Comparison of ENCODE assay signal across 11 cellular contexts in the genomic region with DNA sequence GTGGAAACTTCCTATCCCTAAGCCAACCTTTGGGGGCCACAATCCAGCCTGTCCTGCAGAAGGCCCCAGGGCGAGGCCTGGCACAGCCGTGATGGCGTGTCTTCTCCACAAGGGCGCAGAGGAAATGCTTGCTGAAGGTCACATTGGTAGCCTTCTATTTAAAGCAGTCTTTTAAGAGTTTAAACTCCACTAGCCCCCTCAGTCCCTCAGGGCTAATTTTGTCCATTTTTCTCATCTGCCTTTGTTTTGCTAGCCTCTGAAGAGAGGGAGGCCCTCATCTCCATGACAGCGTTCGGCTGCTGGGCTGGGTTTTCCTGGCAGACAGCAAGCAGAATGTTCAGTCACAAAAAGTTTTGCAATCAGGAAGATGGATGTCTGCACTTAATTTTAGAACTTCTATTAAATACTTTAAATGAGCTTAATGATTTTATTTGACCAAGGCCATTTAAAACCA. TPM values are rescaled to one million over a fixed set of nuclear protein-coding genes. Genes with fewer than 3 reads are reported as not detected.
A peak's percentile ranks its signal among the peaks of the same experiment; 100 is the strongest.
DNase-seq lines count a peak whose midpoint lies in the region; ATAC-seq and TF ChIP-seq lines count a peak whose summit lies in the region.
"Had no signal": no experiment of that assay in that cellular context is flagged by ENCODE, and none has a peak within 500 bp of the region (broad histone marks: within the 10 kb centered on the region; RNA-seq: fewer than 3 reads in every experiment).

No MANE protein-coding gene starts in this region.

- peak overlapping the region; percentile 10 for H3K9ac ChIP-seq in smooth muscle cell (ENCODE audit: low read depth)

- H3K4me1 ChIP-seq in HAP-1, result peaks cover 5% of the 10 kb centered on the region; the same call in 1 of the 2 replicates
- H3K4me1 ChIP-seq in left lung, result peaks cover 13 to 16% of the 10 kb centered on the region in 2 donors
- peaks cover 51% of the 10 kb centered on the region for H3K4me1 ChIP-seq in smooth muscle cell (ENCODE audit: low read depth)

- peak overlapping the region; percentile 47 for H2AFZ ChIP-seq in smooth muscle cell (ENCODE audit: low read depth)

- ATAC-seq in left lung (peak; percentile 75), HG03135 (IDR thresholded peaks at IDR 0.05; ENCODE audit: unreplicated experiment) (no peak), GM18907 (IDR thresholded peaks at IDR 0.05; ENCODE audit: unreplicated experiment) (no peak)

- H3K36me3 ChIP-seq in HAP-1 (replicated peaks) (no peaks in the 10 kb centered on the region), left lung (no peaks in the 10 kb centered on the region), smooth muscle cell (ENCODE audit: low read depth) (no peaks in the 10 kb centered on the region)

- DNase-seq in HAP-1 (ENCODE audit: low spot score in 2 of 2) (peak; percentile 12 to 38), dorsolateral prefrontal cortex (peak in 6 of 10 donors; percentile 24 to 69 (median 56)), left lung (peak in 1 of 2 donors; percentile 48), smooth muscle cell (lab: John Stamatoyannopoulos, UW; ENCODE audit: unreplicated experiment) (no peak), NCI-H2171 treated with DMSO at 0.1 percent for 48 hours (lab: John Stamatoyannopoulos, UW) (no peak)
- no peak for DNase-seq in stimulated activated CD4-positive, alpha-beta T cell treated with anti-CD3 and anti-CD28 coated beads, Interleukin-4, amount 100 ng/mL, for 24 hours
- DNase-seq: activated CD4-positive, alpha-beta T cell treated with anti-CD3 and anti-CD28 coated beads, Interleukin-2, amount 10 ng/mL, durations not matched to agents 7 days and 5 days; effector CD8-positive, alpha-beta T cell had no signal

- peak overlapping the region; percentile 63 for H3K4me2 ChIP-seq in smooth muscle cell

- in situ Hi-C loops in HAP-1 (cut with MboI; ENCODE audit: low sequenced_read_pairs), result no loop called here

- no peak overlapping the region for H3K4me3 ChIP-seq in HAP-1
- H3K4me3 ChIP-seq in dorsolateral prefrontal cortex, result no peak overlapping the region
- H3K4me3 ChIP-seq in left lung, result no peak overlapping the region
- H3K4me3 ChIP-seq in smooth muscle cell, result no peak overlapping the region

- H3K9me3 ChIP-seq in HAP-1, result no peaks in the 10 kb centered on the region; the same call in 1 of the 2 replicates
- no peaks in the 10 kb centered on the region for H3K9me3 ChIP-seq in left lung
- no peaks in the 10 kb centered on the region for H3K9me3 ChIP-seq in smooth muscle cell (replicated peaks; ENCODE audit: low read depth)

- H3F3A ChIP-seq in smooth muscle cell (ENCODE audit: low read depth), result peaks cover 24% of the 10 kb centered on the region

- H3K27me3 ChIP-seq in HAP-1 (ENCODE audit: low read depth) (no peaks in the 10 kb centered on the region), dorsolateral prefrontal cortex (no peaks in the 10 kb centered on the region), left lung (no peaks in the 10 kb centered on the region), smooth muscle cell (ENCODE audit: low read depth) (no peaks in the 10 kb centered on the region)

- intact Hi-C loops in dorsolateral prefrontal cortex (cut with DNase I) (no loop called here), left lung (cut with DNase I) (no loop called here)

- H3K27ac ChIP-seq in dorsolateral prefrontal cortex (peak overlapping the region in 55 of 59 donors; percentile 26 to 90 (median 76)), left lung (peak overlapping the region; percentile 66 to 71), smooth muscle cell (ENCODE audit: low read depth) (peak overlapping the region; percentile 97)
- H3K27ac ChIP-seq: HL-60 had no signal

- TF ChIP-seq CTCF in dorsolateral prefrontal cortex (IDR thresholded peaks at IDR 0.05 in 54 of 56, conservative IDR thresholded peaks at IDR 0.05 in 2 of 56; ENCODE audit: low read depth in 1 of 56, partially characterized antibody in 56 of 56) (peak in 6 of 56 donors; percentile 7 to 21 (median 14)), left lung (IDR thresholded peaks at IDR 0.05) (no peak), smooth muscle cell (IDR thresholded peaks at IDR 0.05; ENCODE audit: borderline replicate concordance, insufficient read depth, poor library complexity, severe bottlenecking) (peak; percentile 12)

- H4K20me1 ChIP-seq in smooth muscle cell (ENCODE audit: low read depth), result no peaks in the 10 kb centered on the region

- 31% methylated on average over 6 of the region's 6 CpGs for WGBS in smooth muscle cell (ENCODE audit: low lambda C conversion rate)

- peaks cover 54% of the 10 kb centered on the region for H3K79me2 ChIP-seq in smooth muscle cell (ENCODE audit: low read depth)

RNA-seq across cellular contexts. Expression of gene RARB, which starts 40.8 kb away (rescaled TPM):
- 10 to 100 TPM in 107 of 120 experiments, 1 to 10 TPM in 13; 4.6 to 28.6 (median 15.9) TPM for total RNA-seq in dorsolateral prefrontal cortex
- 1 to 10 TPM; 4.1 to 8.1 TPM for total RNA-seq in left lung
- total RNA-seq in smooth muscle cell, result 106 and 129 TPM in 2 replicates
- polyA plus RNA-seq in smooth muscle cell, result 62.8 and 88.1 TPM in 2 replicates
- total RNA-seq: activated CD4-positive, alpha-beta T cell treated with anti-CD3 and anti-CD28 coated beads, Interleukin-2, amount 10 ng/mL, durations not matched to agents 7 days and 5 days had no signal

Comparison
In these comparisons a context has a peak if more than half of its experiments do, and no peak if none do; other contexts are left out.
1. DNase-seq: peak in HAP-1 (2 of 2) and dorsolateral prefrontal cortex (6 of 10); none in smooth muscle cell (single experiment), NCI-H2171 treated with DMSO at 0.1 percent for 48 hours (single experiment) and stimulated activated CD4-positive, alpha-beta T cell treated with anti-CD3 and anti-CD28 coated beads, Interleukin-4, amount 100 ng/mL, for 24 hours (single experiment).
2. Peak in every context shown above with its lines, with median percentiles within 50 percentile points of each other: H3K27ac ChIP-seq.